In genomic region chr6:128554302-128554701, GRCh38 we compare ENCODE assay signal across 1 cellular context.
TF ChIP-seq lines count a peak whose summit lies in the region.

No MANE protein-coding gene starts in this region.

TF ChIP-seq in HepG2, 621 proteins besides CTCF, POLR2A, EP300 and RAD21:
- TF ChIP-seq JDP2 (CRISPR knock-in tag; IDR thresholded peaks at IDR 0.05; ENCODE audit: borderline replicate concordance) (no peak), STAG1 (CRISPR knock-in tag; IDR thresholded peaks at IDR 0.05) (peak; percentile 73), SMC3 (IDR thresholded peaks at IDR 0.05; ENCODE audit: low read length) (peak; percentile 19; the same call in 1 of the 2 replicates)
TF ChIP-seq in HepG2: peak in this region for 2.
